9 cellular contexts compared by ENCODE assay signal in genomic region chr1:45804671-45804973, GRCh38. TPM values are rescaled to one million over a fixed set of nuclear protein-coding genes. Genes with fewer than 3 reads are reported as not detected.
DNase-seq lines count a peak whose midpoint lies in the region; ATAC-seq and TF ChIP-seq lines count a peak whose summit lies in the region.
"Had no signal": no experiment of that assay in that cellular context is flagged by ENCODE, and none has a peak within 500 bp of the region (broad histone marks: within the 10 kb centered on the region; RNA-seq: fewer than 3 reads in every experiment).

No MANE protein-coding gene starts in this region.

- CTCF ChIA-PET in activated CD8-positive, alpha-beta memory T cell treated with anti-CD3 and anti-CD28 coated beads, Interleukin-2, amount 10 ng/mL, durations not matched to agents 7 days and 5 days (lab: Charles Lee), result interaction anchor here (1.1 to 2.4 kb wide), 2 partner anchors 9 to 39 kb away, joined by 3 to 6 read pairs; no protein-coding TSS in a partner anchor
- CTCF ChIA-PET in activated CD8-positive, alpha-beta T cell treated with anti-CD3 and anti-CD28 coated beads for 36 hours (lab: Charles Lee), result interaction anchor here (1.4 kb wide), 1 partner anchor 96 kb away, joined by 3 read pairs; no protein-coding TSS in a partner anchor

- H3K9me3 ChIP-seq in iPS-20b (ENCODE audit: insufficient read depth, low read depth, low read length), result no peaks in the 10 kb centered on the region
- H3K9me3 ChIP-seq in stomach smooth muscle (ENCODE audit: control insufficient read depth in 2 of 2, low read length in 2 of 2), result no peaks in the 10 kb centered on the region

- H3K36me3 Mint-ChIP-seq in activated CD8-positive, alpha-beta memory T cell treated with anti-CD3 and anti-CD28 coated beads, Interleukin-2, amount 10 ng/mL, durations not matched to agents 7 days and 5 days, result peaks cover 19% of the 10 kb centered on the region
- peaks cover 6% of the 10 kb centered on the region for H3K36me3 Mint-ChIP-seq in activated CD8-positive, alpha-beta T cell treated with anti-CD3 and anti-CD28 coated beads for 36 hours (ENCODE audit: low read depth)

- no peaks in the 10 kb centered on the region for H3K9me3 Mint-ChIP-seq in activated CD8-positive, alpha-beta memory T cell treated with anti-CD3 and anti-CD28 coated beads, Interleukin-2, amount 10 ng/mL, durations not matched to agents 7 days and 5 days (ENCODE audit: low read depth)
- no peaks in the 10 kb centered on the region for H3K9me3 Mint-ChIP-seq in activated CD8-positive, alpha-beta T cell treated with anti-CD3 and anti-CD28 coated beads for 36 hours

- POLR2A ChIA-PET in activated CD8-positive, alpha-beta T cell treated with anti-CD3 and anti-CD28 coated beads for 36 hours (lab: Charles Lee), result no interaction called here

- H3K4me1 ChIP-seq in iPS-20b (ENCODE audit: insufficient read depth, low read length) (peaks cover 10% of the 10 kb centered on the region), stomach smooth muscle (ENCODE audit: control insufficient read depth, insufficient read depth, low read length) (peaks cover 16% of the 10 kb centered on the region)

- H3K27ac Mint-ChIP-seq in activated CD8-positive, alpha-beta memory T cell treated with anti-CD3 and anti-CD28 coated beads, Interleukin-2, amount 10 ng/mL, durations not matched to agents 7 days and 5 days, result no peak overlapping the region
- H3K27ac Mint-ChIP-seq in activated CD8-positive, alpha-beta T cell treated with anti-CD3 and anti-CD28 coated beads for 36 hours, result no peak overlapping the region

- H3K9ac ChIP-seq in iPS-20b (ENCODE audit: low read depth, low read length) (peak overlapping the region; percentile 89; the same call in 1 of the 2 replicates), stomach smooth muscle (ENCODE audit: low read length in 2 of 2) (peak overlapping the region in 1 of 2 donors; percentile 72)

- peak overlapping the region; percentile 90 for H3K4me3 Mint-ChIP-seq in activated CD8-positive, alpha-beta memory T cell treated with anti-CD3 and anti-CD28 coated beads, Interleukin-2, amount 10 ng/mL, durations not matched to agents 7 days and 5 days
- H3K4me3 Mint-ChIP-seq in activated CD8-positive, alpha-beta T cell treated with anti-CD3 and anti-CD28 coated beads for 36 hours, result peak overlapping the region; percentile 83

- H3K27me3 Mint-ChIP-seq in activated CD8-positive, alpha-beta memory T cell treated with anti-CD3 and anti-CD28 coated beads, Interleukin-2, amount 10 ng/mL, durations not matched to agents 7 days and 5 days, result no peaks in the 10 kb centered on the region
- peaks cover 2% of the 10 kb centered on the region for H3K27me3 Mint-ChIP-seq in activated CD8-positive, alpha-beta T cell treated with anti-CD3 and anti-CD28 coated beads for 36 hours

- H3K27ac ChIP-seq in iPS-20b (ENCODE audit: low read length) (no peak overlapping the region), stomach smooth muscle (ENCODE audit: low read length) (no peak overlapping the region)

- H3K4me3 ChIP-seq in iPS-20b (ENCODE audit: low read length), result peak overlapping the region; percentile 95
- H3K4me3 ChIP-seq in stomach smooth muscle (ENCODE audit: low read length in 2 of 2), result peak overlapping the region; percentile 77 to 84

- H3K27me3 ChIP-seq in iPS-20b (ENCODE audit: insufficient read depth, low read length) (peaks cover 10% of the 10 kb centered on the region; the same call in 1 of the 2 replicates), stomach smooth muscle (ENCODE audit: control insufficient read depth in 1 of 2, insufficient read depth in 2 of 2, low read length in 2 of 2) (no peaks in the 10 kb centered on the region)

- intact Hi-C loops in activated CD8-positive, alpha-beta T cell treated with anti-CD3 and anti-CD28 coated beads for 36 hours (cut with micrococcal nuclease), result no loop called here

- no peak for TF ChIP-seq CTCF in activated CD8-positive, alpha-beta T cell treated with anti-CD3 and anti-CD28 coated beads for 36 hours (IDR thresholded peaks at IDR 0.05)

- H3K36me3 ChIP-seq in iPS-20b (ENCODE audit: insufficient read depth, low read depth, low read length) (peaks cover 14% of the 10 kb centered on the region), stomach smooth muscle (ENCODE audit: control insufficient read depth in 2 of 2, insufficient read depth in 2 of 2, low read length in 2 of 2) (no peaks in the 10 kb centered on the region)

- DNase-seq in activated CD8-positive, alpha-beta memory T cell treated with anti-CD3 and anti-CD28 coated beads, Interleukin-2, amount 10 ng/mL, durations not matched to agents 7 days and 5 days, result no peak
- no peak for DNase-seq in activated CD8-positive, alpha-beta memory T cell treated with anti-CD3 and anti-CD28 coated beads, Interleukin-2, amount 50 U/mL, for 4 hours
- DNase-seq in activated CD8-positive, alpha-beta T cell treated with anti-CD3 and anti-CD28 coated beads for 36 hours, result no peak
- DNase-seq: T1000 had no signal

- peaks cover 36% of the 10 kb centered on the region for H3K4me1 Mint-ChIP-seq in activated CD8-positive, alpha-beta memory T cell treated with anti-CD3 and anti-CD28 coated beads, Interleukin-2, amount 10 ng/mL, durations not matched to agents 7 days and 5 days
- peaks cover 28% of the 10 kb centered on the region for H3K4me1 Mint-ChIP-seq in activated CD8-positive, alpha-beta T cell treated with anti-CD3 and anti-CD28 coated beads for 36 hours (ENCODE audit: low read depth)

- ATAC-seq in activated CD8-positive, alpha-beta memory T cell treated with anti-CD3 and anti-CD28 coated beads, Interleukin-2, amount 10 ng/mL, durations not matched to agents 7 days and 5 days, result no peak
- no peak for ATAC-seq in activated CD8-positive, alpha-beta T cell treated with anti-CD3 and anti-CD28 coated beads for 36 hours
- ATAC-seq in GM21737 (IDR thresholded peaks at IDR 0.05; ENCODE audit: unreplicated experiment) (no peak), HG02852 (IDR thresholded peaks at IDR 0.05; ENCODE audit: unreplicated experiment) (no peak), HG03097 (IDR thresholded peaks at IDR 0.05; ENCODE audit: low FRiP score, unreplicated experiment) (no peak)

RNA-seq across cellular contexts. Expression of gene MAST2, which starts 1.2 kb away (rescaled TPM):
- 10 to 100 TPM; 29.5 to 35.6 TPM for total RNA-seq in activated CD8-positive, alpha-beta memory T cell treated with anti-CD3 and anti-CD28 coated beads, Interleukin-2, amount 10 ng/mL, durations not matched to agents 7 days and 5 days
- total RNA-seq in activated CD8-positive, alpha-beta T cell treated with anti-CD3 and anti-CD28 coated beads for 36 hours, result 10 to 100 TPM; 18.2 to 19.5 TPM

RNA-seq across cellular contexts. Expression of gene IPP, which starts 54.2 kb away (rescaled TPM):
- 10 to 100 TPM; 10.8 to 12.3 TPM for total RNA-seq in activated CD8-positive, alpha-beta memory T cell treated with anti-CD3 and anti-CD28 coated beads, Interleukin-2, amount 10 ng/mL, durations not matched to agents 7 days and 5 days
- total RNA-seq in activated CD8-positive, alpha-beta T cell treated with anti-CD3 and anti-CD28 coated beads for 36 hours, result 10 to 100 TPM; 14.7 to 16.7 TPM
